Comparison of ENCODE assay signal across 8 cellular contexts in the genomic region with DNA sequence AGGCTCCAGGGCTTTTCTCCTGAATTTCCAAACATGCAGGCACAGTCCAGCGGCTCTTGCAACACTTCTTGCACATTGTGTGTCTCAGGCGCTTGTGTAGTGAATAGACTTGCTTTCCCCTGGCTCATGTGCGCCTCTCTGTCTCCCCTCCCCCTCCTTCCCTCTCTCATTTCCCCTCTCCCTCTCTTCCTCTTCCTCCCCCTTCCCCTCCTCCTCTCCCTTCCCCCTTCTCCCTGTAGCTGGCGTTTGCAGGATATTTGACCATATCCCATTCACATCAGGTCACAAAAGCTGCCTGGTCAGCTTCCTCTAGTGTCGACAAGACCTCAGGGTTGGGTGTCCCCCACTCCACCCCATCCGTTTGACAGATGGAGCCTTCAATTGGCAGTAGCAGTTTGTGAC. TPM values are rescaled to one million over a fixed set of nuclear protein-coding genes. Genes with fewer than 3 reads are reported as not detected.
A peak's percentile ranks its signal among the peaks of the same experiment; 100 is the strongest.
DNase-seq lines count a peak whose midpoint lies in the region; ATAC-seq and TF ChIP-seq lines count a peak whose summit lies in the region.

No MANE protein-coding gene starts in this region.

- no peaks in the 10 kb centered on the region for H3K27me3 ChIP-seq in upper lobe of left lung

- TF ChIP-seq EP300 in upper lobe of left lung (IDR thresholded peaks at IDR 0.05) = no peak

- intact Hi-C loops in activated naive CD4-positive, alpha-beta T cell treated with anti-CD3 and anti-CD28 coated beads for 36 hours (cut with micrococcal nuclease) = no loop called here

- 6 to 31% methylated on average over 6 of the region's 6 CpGs for WGBS in upper lobe of left lung, 2 donors

- TF ChIP-seq POLR2A in upper lobe of left lung (IDR thresholded peaks at IDR 0.05) = no peak

- peaks cover 0 to 5% (median 0%) of the 10 kb centered on the region in 4 donors for H3K9me3 ChIP-seq in upper lobe of left lung

- no peaks in the 10 kb centered on the region for H3K36me3 Mint-ChIP-seq in activated naive CD4-positive, alpha-beta T cell treated with anti-CD3 and anti-CD28 coated beads for 36 hours (ENCODE audit: low read depth)
- H3K36me3 Mint-ChIP-seq in activated naive CD4-positive, alpha-beta T cell treated with anti-CD3 and anti-CD28 coated beads, Interleukin-2, amount 50 U/mL, for 24 hours = no peaks in the 10 kb centered on the region
- H3K36me3 Mint-ChIP-seq in immature natural killer cell = peaks cover 0 to 4% (median 0%) of the 10 kb centered on the region in 3 donors

- no peak for DNase-seq in activated naive CD4-positive, alpha-beta T cell treated with anti-CD3 and anti-CD28 coated beads for 36 hours
- DNase-seq in activated naive CD4-positive, alpha-beta T cell (lab: John Stamatoyannopoulos, UW) = no peak
- DNase-seq in immature natural killer cell (no peak), upper lobe of left lung (peak in 1 of 2 donors; percentile 51), SW 1271 (lab: John Stamatoyannopoulos, UW) (no peak), mesenteric fat pad (ENCODE audit: low spot score) (no peak)

- peaks cover 42% of the 10 kb centered on the region for H3K4me1 Mint-ChIP-seq in activated naive CD4-positive, alpha-beta T cell treated with anti-CD3 and anti-CD28 coated beads for 36 hours (ENCODE audit: low read depth)
- peaks cover 47% of the 10 kb centered on the region for H3K4me1 Mint-ChIP-seq in activated naive CD4-positive, alpha-beta T cell treated with anti-CD3 and anti-CD28 coated beads, Interleukin-2, amount 50 U/mL, for 24 hours
- peaks cover 30 to 32% of the 10 kb centered on the region in 2 donors for H3K4me1 Mint-ChIP-seq in immature natural killer cell

- no peaks in the 10 kb centered on the region for H3K9me3 Mint-ChIP-seq in activated naive CD4-positive, alpha-beta T cell treated with anti-CD3 and anti-CD28 coated beads for 36 hours
- no peaks in the 10 kb centered on the region for H3K9me3 Mint-ChIP-seq in activated naive CD4-positive, alpha-beta T cell treated with anti-CD3 and anti-CD28 coated beads, Interleukin-2, amount 50 U/mL, for 24 hours
- no peaks in the 10 kb centered on the region for H3K9me3 Mint-ChIP-seq in immature natural killer cell

- peaks cover 2% of the 10 kb centered on the region for H3K27me3 Mint-ChIP-seq in activated naive CD4-positive, alpha-beta T cell treated with anti-CD3 and anti-CD28 coated beads for 36 hours (ENCODE audit: low read depth)
- no peaks in the 10 kb centered on the region for H3K27me3 Mint-ChIP-seq in activated naive CD4-positive, alpha-beta T cell treated with anti-CD3 and anti-CD28 coated beads, Interleukin-2, amount 50 U/mL, for 24 hours
- H3K27me3 Mint-ChIP-seq in immature natural killer cell (ENCODE audit: low read depth in 3 of 3) = peaks cover 0 to 6% (median 6%) of the 10 kb centered on the region in 3 donors

- H3K27ac ChIP-seq in upper lobe of left lung = no peak overlapping the region

- no peak overlapping the region for H3K27ac Mint-ChIP-seq in activated naive CD4-positive, alpha-beta T cell treated with anti-CD3 and anti-CD28 coated beads for 36 hours
- H3K27ac Mint-ChIP-seq in activated naive CD4-positive, alpha-beta T cell treated with anti-CD3 and anti-CD28 coated beads, Interleukin-2, amount 50 U/mL, for 24 hours = no peak overlapping the region
- no peak overlapping the region for H3K27ac Mint-ChIP-seq in immature natural killer cell

- no peaks in the 10 kb centered on the region for H3K36me3 ChIP-seq in upper lobe of left lung

- peaks cover 0 to 27% (median 5%) of the 10 kb centered on the region in 4 donors for H3K4me1 ChIP-seq in upper lobe of left lung

- H3K4me3 Mint-ChIP-seq in activated naive CD4-positive, alpha-beta T cell treated with anti-CD3 and anti-CD28 coated beads for 36 hours = peak overlapping the region; percentile 55
- peak overlapping the region; percentile 76 for H3K4me3 Mint-ChIP-seq in activated naive CD4-positive, alpha-beta T cell treated with anti-CD3 and anti-CD28 coated beads, Interleukin-2, amount 50 U/mL, for 24 hours
- peak overlapping the region; percentile 42 to 65 (median 55) for H3K4me3 Mint-ChIP-seq in immature natural killer cell

- peak overlapping the region in 3 of 4 donors; percentile 59 to 66 (median 62) for H3K4me3 ChIP-seq in upper lobe of left lung

- no peak for TF ChIP-seq CTCF in upper lobe of left lung (IDR thresholded peaks at IDR 0.05)

- ATAC-seq in upper lobe of left lung (ENCODE audit: low FRiP score in 2 of 2) (peak in 1 of 2 donors; percentile 22), GM21360 (IDR thresholded peaks at IDR 0.05; ENCODE audit: unreplicated experiment) (no peak)

- CTCF ChIA-PET in activated naive CD4-positive, alpha-beta T cell treated with anti-CD3 and anti-CD28 coated beads for 36 hours (lab: Charles Lee) = interaction anchor here (0.7 kb wide), 1 partner anchor 130 kb away, joined by 6 read pairs; no protein-coding TSS in a partner anchor

RNA-seq across cellular contexts. Expression of a gene that starts 2.4 kb away (rescaled TPM):
- total RNA-seq in activated naive CD4-positive, alpha-beta T cell treated with anti-CD3 and anti-CD28 coated beads for 36 hours = under 1 TPM; 0.79 to 0.99 TPM
- 1 to 10 TPM; 1.2 to 3.3 (median 3.3) TPM for polyA plus RNA-seq in immature natural killer cell
- 10 to 100 TPM in 2 of 6 donors, 1 to 10 TPM in 4; 5.3 to 14.7 (median 9.1) TPM for total RNA-seq in upper lobe of left lung
- 8.3 TPM for total RNA-seq in mesenteric fat pad

RNA-seq across cellular contexts. Expression of a gene that starts 30.8 kb away (rescaled TPM):
- total RNA-seq in activated naive CD4-positive, alpha-beta T cell treated with anti-CD3 and anti-CD28 coated beads for 36 hours = 1 to 10 TPM in 1 of 2 experiments, under 1 TPM in 1; 0.94 to 1.9 TPM
- under 1 TPM in 2 of 3 donors, not detected in 1; 0.48 to 0.75 TPM for polyA plus RNA-seq in immature natural killer cell
- total RNA-seq in upper lobe of left lung (10 to 100 TPM in 1 of 6 donors, 1 to 10 TPM in 5; 3.0 to 11.5 (median 4.0) TPM), mesenteric fat pad (2.1 TPM)
